ENCODE assay signal across 1 cellular context in the genomic region with DNA sequence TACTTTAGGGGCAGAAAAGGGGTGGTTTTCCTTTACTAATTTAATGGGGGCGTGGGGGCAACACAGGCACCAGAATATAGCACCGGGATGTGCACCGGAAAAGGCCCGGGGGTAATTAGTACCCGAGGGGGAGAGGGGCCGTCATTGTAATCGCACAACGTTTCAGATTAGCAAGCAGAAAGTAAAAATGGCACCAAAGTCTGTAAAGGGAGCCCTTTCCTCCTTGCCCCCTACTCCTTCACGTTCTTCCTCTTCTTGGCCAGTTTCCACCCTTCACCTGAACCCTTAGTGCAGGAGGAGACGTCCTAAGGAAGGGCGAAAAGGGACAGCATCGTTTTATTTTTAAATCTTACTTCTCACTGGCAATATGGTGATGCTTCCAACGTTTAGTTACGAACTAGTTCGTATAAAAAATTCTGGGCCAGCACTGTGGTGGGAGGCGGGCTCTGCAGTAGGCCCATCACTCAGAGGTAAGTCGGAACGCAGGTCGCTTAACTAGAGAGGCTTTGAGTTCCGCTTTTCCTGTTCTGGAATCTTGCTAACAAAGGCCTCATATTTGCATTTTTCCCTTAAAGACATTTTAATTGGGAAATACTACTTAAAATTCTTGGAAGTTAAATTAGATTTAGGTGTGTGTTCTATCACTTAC.
TF ChIP-seq lines count a peak whose summit lies in the region.

No MANE protein-coding gene starts in this region.

TF ChIP-seq in A549, 52 proteins besides CTCF, POLR2A, EP300 and RAD21 (continued from another document):
- TF ChIP-seq, protein P1, sequence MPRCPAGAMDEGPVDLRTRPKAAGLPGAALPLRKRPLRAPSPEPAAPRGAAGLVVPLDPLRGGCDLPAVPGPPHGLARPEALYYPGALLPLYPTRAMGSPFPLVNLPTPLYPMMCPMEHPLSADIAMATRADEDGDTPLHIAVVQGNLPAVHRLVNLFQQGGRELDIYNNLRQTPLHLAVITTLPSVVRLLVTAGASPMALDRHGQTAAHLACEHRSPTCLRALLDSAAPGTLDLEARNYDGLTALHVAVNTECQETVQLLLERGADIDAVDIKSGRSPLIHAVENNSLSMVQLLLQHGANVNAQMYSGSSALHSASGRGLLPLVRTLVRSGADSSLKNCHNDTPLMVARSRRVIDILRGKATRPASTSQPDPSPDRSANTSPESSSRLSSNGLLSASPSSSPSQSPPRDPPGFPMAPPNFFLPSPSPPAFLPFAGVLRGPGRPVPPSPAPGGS (IDR thresholded peaks at IDR 0.05): no peak
- TF ChIP-seq EHF (CRISPR knock-in tag; IDR thresholded peaks at IDR 0.05): no peak
- no peak for TF ChIP-seq BHLHE40 (IDR thresholded peaks at IDR 0.05; ENCODE audit: low read depth, low read length)
TF ChIP-seq in A549: peak in this region for 0.
